17 cellular contexts compared by ENCODE assay signal in genomic region chrX:7144126-7144525, GRCh38.
"Had no signal": no experiment of that assay in that cellular context is flagged by ENCODE, and none has a peak within 500 bp of the region (broad histone marks: within the 10 kb centered on the region; RNA-seq: fewer than 3 reads in every experiment).

No MANE protein-coding gene starts in this region.

- FAIRE-seq: kidney had no signal

- H3K36me3 Mint-ChIP-seq: activated naive CD4-positive, alpha-beta T cell treated with anti-CD3 and anti-CD28 coated beads, Interleukin-2, amount 50 U/mL, for 24 hours; WTC11 had no signal

- H3K27ac ChIP-seq: prostate gland, spleen had no signal

- H3K4me1 ChIP-seq: prostate gland had no signal

- H3K9me3 Mint-ChIP-seq: activated CD4-positive, alpha-beta T cell treated with anti-CD3 and anti-CD28 coated beads, Interleukin-2, amount 10 ng/mL, durations not matched to agents 7 days and 5 days; activated naive CD4-positive, alpha-beta T cell treated with anti-CD3 and anti-CD28 coated beads, Interleukin-2, amount 50 U/mL, for 24 hours; naive thymus-derived CD8-positive, alpha-beta T cell; stimulated activated naive B cell treated with anti-CD40 and anti-IgM and Interleukin-4, amounts not matched to agents 10 μg/mL and 1 μg/mL and 100 μg/mL, for 72 hours; WTC11 had no signal

- H3K4me3 ChIP-seq: lung, prostate gland, spleen, tibial nerve had no signal

- H3K9me3 ChIP-seq: prostate gland, spleen, tibial nerve had no signal

- DNase-seq: activated CD4-positive, alpha-beta T cell treated with anti-CD3 and anti-CD28 coated beads, Interleukin-2, amount 10 ng/mL, durations not matched to agents 7 days and 5 days; activated T-cell treated with anti-CD3 and anti-CD28 coated beads for 4 hours; effector memory CD4-positive, alpha-beta T cell; kidney; naive thymus-derived CD8-positive, alpha-beta T cell; nucleus accumbens; spleen; stimulated activated CD4-positive, alpha-beta T cell treated with anti-CD3 and anti-CD28 coated beads, Interleukin-2, amount 100 ng/mL, for 24 hours; stimulated activated naive B cell treated with anti-CD40 and anti-IgM and Interleukin-4, amounts not matched to agents 10 μg/mL and 1 μg/mL and 100 μg/mL, for 72 hours; T-helper 17 cell had no signal

- H3K27me3 Mint-ChIP-seq: activated CD4-positive, alpha-beta T cell treated with anti-CD3 and anti-CD28 coated beads, Interleukin-2, amount 10 ng/mL, durations not matched to agents 7 days and 5 days; activated naive CD4-positive, alpha-beta T cell treated with anti-CD3 and anti-CD28 coated beads, Interleukin-2, amount 50 U/mL, for 24 hours; brain; naive thymus-derived CD8-positive, alpha-beta T cell; stimulated activated naive B cell treated with anti-CD40 and anti-IgM and Interleukin-4, amounts not matched to agents 10 μg/mL and 1 μg/mL and 100 μg/mL, for 72 hours; T-helper 17 cell had no signal

- H3K27ac Mint-ChIP-seq: activated CD4-positive, alpha-beta T cell treated with anti-CD3 and anti-CD28 coated beads, Interleukin-2, amount 10 ng/mL, durations not matched to agents 7 days and 5 days; activated naive CD4-positive, alpha-beta T cell treated with anti-CD3 and anti-CD28 coated beads, Interleukin-2, amount 50 U/mL, for 24 hours; stimulated activated naive B cell treated with anti-CD40 and anti-IgM and Interleukin-4, amounts not matched to agents 10 μg/mL and 1 μg/mL and 100 μg/mL, for 72 hours; T-helper 17 cell; WTC11 had no signal

- H3K36me3 ChIP-seq: prostate gland, tibial nerve had no signal

- H3K27me3 ChIP-seq: spleen, tibial nerve had no signal

- H3K4me3 Mint-ChIP-seq: activated CD4-positive, alpha-beta T cell treated with anti-CD3 and anti-CD28 coated beads, Interleukin-2, amount 10 ng/mL, durations not matched to agents 7 days and 5 days; activated naive CD4-positive, alpha-beta T cell treated with anti-CD3 and anti-CD28 coated beads, Interleukin-2, amount 50 U/mL, for 24 hours; stimulated activated naive B cell treated with anti-CD40 and anti-IgM and Interleukin-4, amounts not matched to agents 10 μg/mL and 1 μg/mL and 100 μg/mL, for 72 hours; T-helper 17 cell; WTC11 had no signal

- ATAC-seq: naive thymus-derived CD8-positive, alpha-beta T cell; sciatic nerve; stimulated activated naive B cell treated with anti-CD40 and anti-IgM and Interleukin-4, amounts not matched to agents 10 μg/mL and 1 μg/mL and 100 μg/mL, for 72 hours; T-helper 17 cell; WTC11 had no signal
